ENCODE assay signal across 9 cellular contexts in the genomic region with DNA sequence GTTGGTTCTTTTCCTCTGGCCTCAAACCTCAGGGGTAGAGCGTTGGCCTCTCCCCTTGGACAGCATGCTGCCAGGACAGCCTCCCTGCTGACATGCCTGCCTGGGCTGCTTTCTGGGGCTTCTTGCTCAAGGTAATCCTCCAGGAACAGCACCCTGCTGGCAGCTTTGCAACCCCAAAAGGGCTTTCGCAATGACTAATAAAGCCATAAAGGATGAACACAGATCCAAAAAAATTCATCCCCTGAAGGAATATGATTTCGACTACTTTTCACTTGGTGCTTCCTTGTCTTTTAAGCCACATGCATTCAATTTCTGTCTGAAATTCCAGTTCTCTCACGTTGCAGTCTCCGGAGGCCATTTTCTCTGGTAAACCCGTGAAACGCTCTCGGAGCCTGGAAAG. TPM values are rescaled to one million over a fixed set of nuclear protein-coding genes. Genes with fewer than 3 reads are reported as not detected.
DNase-seq lines count a peak whose midpoint lies in the region; ATAC-seq and TF ChIP-seq lines count a peak whose summit lies in the region.
"Had no signal": no experiment of that assay in that cellular context is flagged by ENCODE, and none has a peak within 500 bp of the region (broad histone marks: within the 10 kb centered on the region; RNA-seq: fewer than 3 reads in every experiment).

No MANE protein-coding gene starts in this region.

- peaks cover 36% of the 10 kb centered on the region for H3K4me1 Mint-ChIP-seq in HFFc6 (ENCODE audit: low read depth)
- peaks cover 16% of the 10 kb centered on the region for H3K4me1 Mint-ChIP-seq in WTC11

- H3K27me3 Mint-ChIP-seq in HFFc6 (ENCODE audit: insufficient read depth) (no peaks in the 10 kb centered on the region; the same call in 1 of the 2 replicates), WTC11 (ENCODE audit: low read depth) (no peaks in the 10 kb centered on the region)

- CTCF ChIA-PET in WTC11 (lab: Charles Lee), result interaction anchor here (1.3 to 2.0 kb wide), 4 partner anchors 14 to 184 kb away, joined by 3 to 6 read pairs (median 4); no protein-coding TSS in a partner anchor

- peaks cover 6% of the 10 kb centered on the region for H3K9me3 Mint-ChIP-seq in HFFc6
- H3K9me3 Mint-ChIP-seq in WTC11, result peaks cover 7% of the 10 kb centered on the region

- no peaks in the 10 kb centered on the region for H3K9me3 ChIP-seq in suprapubic skin

- 38% methylated on average over 8 of the region's 8 CpGs for WGBS in suprapubic skin

- peak; percentile 54 for TF ChIP-seq CTCF in HFFc6 (IDR thresholded peaks at IDR 0.05)
- TF ChIP-seq CTCF in WTC11 (IDR thresholded peaks at IDR 0.05), result no peak
- no peak for TF ChIP-seq CTCF in fibroblast of villous mesenchyme (IDR thresholded peaks at IDR 0.05; ENCODE audit: insufficient read depth, low read depth, low read length)
- TF ChIP-seq CTCF in suprapubic skin (IDR thresholded peaks at IDR 0.05), result no peak

- H3K4me3 Mint-ChIP-seq in HFFc6 (peak overlapping the region; percentile 79), WTC11 (no peak overlapping the region)

- H3K4me3 ChIP-seq in fibroblast of villous mesenchyme (ENCODE audit: low read depth, low read length) (no peak overlapping the region), suprapubic skin (no peak overlapping the region)

- H3K27me3 ChIP-seq in suprapubic skin, result no peaks in the 10 kb centered on the region

- TF ChIP-seq POLR2A in suprapubic skin (IDR thresholded peaks at IDR 0.05), result no peak

- peak overlapping the region; percentile 83 for H3K27ac ChIP-seq in suprapubic skin

- H3K36me3 Mint-ChIP-seq in HFFc6 (ENCODE audit: low read depth) (peaks cover 5% of the 10 kb centered on the region; the same call in 1 of the 2 replicates), WTC11 (no peaks in the 10 kb centered on the region)

- H3K4me1 ChIP-seq in suprapubic skin, result peaks cover 51% of the 10 kb centered on the region

- POLR2A ChIA-PET in WTC11 (lab: Charles Lee), result no interaction called here

- peak overlapping the region; percentile 97 for H3K27ac Mint-ChIP-seq in HFFc6
- H3K27ac Mint-ChIP-seq in WTC11, result no peak overlapping the region

- TF ChIP-seq EP300 in suprapubic skin (IDR thresholded peaks at IDR 0.05), result no peak

- ATAC-seq in WTC11, result peak; percentile 75
- no peak for ATAC-seq in GM18907 (IDR thresholded peaks at IDR 0.05; ENCODE audit: unreplicated experiment)

- peak; percentile 93 for DNase-seq in HFFc6
- DNase-seq in WTC11 (ENCODE audit: low spot score), result peak; percentile 28
- DNase-seq in fibroblast of villous mesenchyme (ENCODE audit: low read depth), result peak; percentile 60
- DNase-seq in suprapubic skin (ENCODE audit: low spot score in 2 of 2), result no peak
- DNase-seq in NCI-H524 (lab: John Stamatoyannopoulos, UW), result no peak
- DNase-seq in NCI-H1105 treated with DMSO at 0.1 percent for 48 hours (lab: John Stamatoyannopoulos, UW), result no peak
- DNase-seq: activated CD4-positive, CD25-positive, alpha-beta regulatory T cell; NCI-H187 had no signal

- no peaks in the 10 kb centered on the region for H3K36me3 ChIP-seq in suprapubic skin

TF ChIP-seq in WTC11, 78 proteins besides CTCF, POLR2A, EP300 and RAD21:
- TF ChIP-seq MYBL2 (CRISPR knock-in tag; IDR thresholded peaks at IDR 0.05) (no peak), ZNF423 (CRISPR knock-in tag; IDR thresholded peaks at IDR 0.05) (peak; percentile 72)

RNA-seq across cellular contexts. Expression of a gene that starts 15.1 kb away (rescaled TPM):
- 100 to 1,000 TPM in 2 of 6 experiments, 10 to 100 TPM in 4; 75.5 to 113 (median 81.1) TPM for total RNA-seq in HFFc6 (2021; fragmentation: NEBNext Ultra II Directional; extraction: Animal tissue kit (Norgen Biotek cat#: 25700))
- total RNA-seq in WTC11 (2021) (15.7 to 17.9 TPM (median 17.4 TPM) in 3 replicates), fibroblast of villous mesenchyme (58.3 and 64.4 TPM in 2 replicates), suprapubic skin (10 to 100 TPM; 55.7 to 71.8 (median 66.8) TPM)

RNA-seq across cellular contexts. Expression of a gene that starts 47.5 kb away (rescaled TPM):
- total RNA-seq in HFFc6 (2021; fragmentation: NEBNext Ultra II Directional; extraction: Animal tissue kit (Norgen Biotek cat#: 25700)), result 10 to 100 TPM; 12.1 to 15.6 (median 14.7) TPM
- 13.9 to 18.7 TPM (median 15.0 TPM) in 3 replicates for total RNA-seq in WTC11 (2021)
- total RNA-seq in fibroblast of villous mesenchyme, result 23.3 and 29.3 TPM in 2 replicates
- total RNA-seq in suprapubic skin, result 10 to 100 TPM; 13.8 to 24.8 (median 22.9) TPM

Comparison
In these comparisons a context has a peak if more than half of its experiments do, and no peak if none do; other contexts are left out.
1. DNase-seq: peak in HFFc6 (single experiment), WTC11 (single experiment) and fibroblast of villous mesenchyme (single experiment); none in suprapubic skin (0 of 2), NCI-H524 (0 of 2) and NCI-H1105 treated with DMSO at 0.1 percent for 48 hours (single experiment).